ENCODE assay signal across 1 cellular context in genomic region chr9:137531099-137531765, GRCh38.
TF ChIP-seq lines count a peak whose summit lies in the region.

No MANE protein-coding gene starts in this region.

TF ChIP-seq in WTC11, 78 proteins besides CTCF, POLR2A, EP300 and RAD21 (continued from another document):
- TF ChIP-seq ZNF425 (CRISPR knock-in tag; conservative IDR thresholded peaks at IDR 0.05) (no peak), ATF1 (CRISPR knock-in tag; IDR thresholded peaks at IDR 0.05) (no peak), AR (CRISPR knock-in tag; IDR thresholded peaks at IDR 0.05) (no peak)
